ENCODE assay signal across 10 cellular contexts in the genomic region with DNA sequence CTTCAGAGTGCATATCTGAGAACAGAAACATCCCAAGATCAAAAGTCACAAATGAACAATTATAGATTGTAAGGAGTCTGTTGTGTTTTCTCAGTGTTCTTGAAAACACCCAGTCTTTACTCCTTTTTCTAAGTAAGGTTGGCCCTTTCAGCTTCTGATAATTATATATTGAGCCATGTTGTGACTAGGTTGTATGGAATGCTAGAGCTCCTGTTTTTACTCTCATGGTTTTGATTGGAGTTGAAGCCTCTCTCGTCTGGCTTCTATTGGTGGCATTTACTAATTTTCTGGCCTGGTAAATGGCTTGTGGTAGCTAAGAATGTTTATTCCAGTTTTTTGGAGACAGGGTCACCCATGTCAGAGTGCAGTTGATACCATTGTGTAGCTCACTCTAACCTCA.
DNase-seq lines count a peak whose midpoint lies in the region; ATAC-seq and TF ChIP-seq lines count a peak whose summit lies in the region.
"Had no signal": no experiment of that assay in that cellular context is flagged by ENCODE, and none has a peak within 500 bp of the region (broad histone marks: within the 10 kb centered on the region; RNA-seq: fewer than 3 reads in every experiment).

No MANE protein-coding gene starts in this region.

- POLR2A ChIA-PET in A673 (lab: Charles Lee; ENCODE audit: low non-redundant PET): no interaction called here
- POLR2A ChIA-PET in RWPE1 (lab: Yijun Ruan, JAX; ENCODE audit: low non-redundant PET): no interaction called here

- TF ChIP-seq CTCF in A673 (conservative IDR thresholded peaks at IDR 0.05; ENCODE audit: low read depth, low read length) (no peak), RWPE1 (conservative IDR thresholded peaks at IDR 0.05; ENCODE audit: low read depth) (no peak), esophagus muscularis mucosa (IDR thresholded peaks at IDR 0.05) (no peak), osteoblast (IDR thresholded peaks at IDR 0.05; ENCODE audit: extremely low read depth, low read depth, low read length) (no peak)

- intact Hi-C loops in A673 (cut with micrococcal nuclease; ENCODE audit: unreplicated experiment) (no loop called here), esophagus muscularis mucosa (cut with DNase I) (no loop called here)

- no peaks in the 10 kb centered on the region for H3K27me3 ChIP-seq in A673 (replicated peaks; ENCODE audit: insufficient read depth, low read depth, low read length, poor library complexity)
- no peaks in the 10 kb centered on the region for H3K27me3 ChIP-seq in esophagus muscularis mucosa
- no peaks in the 10 kb centered on the region for H3K27me3 ChIP-seq in osteoblast (ENCODE audit: insufficient read depth, low read length)

- peak overlapping the region; percentile 63 for H3K27ac ChIP-seq in A673 (ENCODE audit: low read depth, low read length, poor library complexity, severe bottlenecking)
- H3K27ac ChIP-seq in RWPE1: peak overlapping the region; percentile 66
- peak overlapping the region; percentile 73 to 99 (median 98) for H3K27ac ChIP-seq in esophagus muscularis mucosa (replicated peaks in 1 of 4)
- H3K27ac ChIP-seq in osteoblast (ENCODE audit: low read depth, low read length): peak overlapping the region; percentile 96

- H3K36me3 ChIP-seq in A673 (ENCODE audit: insufficient read depth, low read length, poor library complexity, severe bottlenecking) (no peaks in the 10 kb centered on the region), esophagus muscularis mucosa (no peaks in the 10 kb centered on the region), osteoblast (ENCODE audit: insufficient read depth, low read length) (no peaks in the 10 kb centered on the region)

- CTCF ChIA-PET in A673 (lab: Charles Lee) (interaction anchor here (1.6 kb wide), 1 partner anchor 22 kb away, joined by 5 read pairs; no protein-coding TSS in a partner anchor), RWPE1 (lab: Yijun Ruan, JAX) (interaction anchor here (0.6 to 1.5 kb wide), 2 partner anchors 12 to 151 kb away, joined by 3 to 4 read pairs; no protein-coding TSS in a partner anchor)

- no peak for DNase-seq in A673 (ENCODE audit: low spot score)
- peak; percentile 72 for DNase-seq in RWPE1 (ENCODE audit: low spot score)
- no peak for DNase-seq in esophagus muscularis mucosa (ENCODE audit: extremely low spot score)
- DNase-seq in osteoblast (ENCODE audit: insufficient read length, low spot score, missing footprints): peak; percentile 94
- DNase-seq in stimulated activated CD8-positive, alpha-beta memory T cell treated with anti-CD3 and anti-CD28 coated beads, Interleukin-4, amount 100 ng/mL, for 48 hours: no peak
- DNase-seq: activated CD4-positive, alpha-beta T cell treated with anti-CD3 and anti-CD28 coated beads, Interleukin-2, amount 10 ng/mL, durations not matched to agents 24 days and 14 days; SIG-M5 had no signal

- H3K9me3 ChIP-seq in A673 (ENCODE audit: low read depth, low read length, poor library complexity, severe bottlenecking) (no peaks in the 10 kb centered on the region), esophagus muscularis mucosa (no peaks in the 10 kb centered on the region), osteoblast (ENCODE audit: low read depth, low read length) (no peaks in the 10 kb centered on the region)

- TF ChIP-seq EP300 in esophagus muscularis mucosa (IDR thresholded peaks at IDR 0.05): no peak

- H3K4me3 ChIP-seq in A673 (ENCODE audit: low read depth, low read length, poor library complexity, severe bottlenecking) (no peak overlapping the region), esophagus muscularis mucosa (no peak overlapping the region), osteoblast (ENCODE audit: insufficient read depth, low read length) (no peak overlapping the region)

- no peak overlapping the region for H2AFZ ChIP-seq in osteoblast (ENCODE audit: low read length)

- WGBS in esophagus muscularis mucosa: 53% methylated on average over 1 of the region's 1 CpG

- peaks cover 49% of the 10 kb centered on the region for H3K4me1 ChIP-seq in A673 (ENCODE audit: insufficient read depth, low read length, poor library complexity, severe bottlenecking)
- H3K4me1 ChIP-seq in esophagus muscularis mucosa: peaks cover 61 to 100% (median 94%) of the 10 kb centered on the region in 4 donors
- peaks cover 67% of the 10 kb centered on the region for H3K4me1 ChIP-seq in osteoblast (ENCODE audit: insufficient read depth, low read length)

- peak overlapping the region; percentile 67 for H3K4me2 ChIP-seq in osteoblast (ENCODE audit: insufficient read depth, low read length)

- BruUV-seq in A673 (replicated peaks; lab: Mats Ljungman, UMichigan): no TSS peak

- ATAC-seq in HG02870 (IDR thresholded peaks at IDR 0.05; ENCODE audit: unreplicated experiment) (no peak), GM18498 (IDR thresholded peaks at IDR 0.05; ENCODE audit: unreplicated experiment) (no peak), GM21447 (IDR thresholded peaks at IDR 0.05; ENCODE audit: unreplicated experiment) (no peak)

- H3K79me2 ChIP-seq in osteoblast (ENCODE audit: insufficient read depth, low read length): peaks cover 83% of the 10 kb centered on the region

- H4K20me1 ChIP-seq in osteoblast (ENCODE audit: insufficient read depth, low read length): peaks cover 32% of the 10 kb centered on the region

- no peak for TF ChIP-seq POLR2A in esophagus muscularis mucosa (IDR thresholded peaks at IDR 0.05; ENCODE audit: low read depth)

Comparison
In these comparisons a context has a peak if more than half of its experiments do, and no peak if none do; other contexts are left out.
1. DNase-seq: peak in RWPE1 (single experiment) and osteoblast (single experiment); none in A673 (single experiment), esophagus muscularis mucosa (single experiment) and stimulated activated CD8-positive, alpha-beta memory T cell treated with anti-CD3 and anti-CD28 coated beads, Interleukin-4, amount 100 ng/mL, for 48 hours (single experiment).
2. Peak in every context shown above with its lines, with median percentiles within 50 percentile points of each other: H3K27ac ChIP-seq.